ENCODE assay signal across 24 cellular contexts in the genomic region with DNA sequence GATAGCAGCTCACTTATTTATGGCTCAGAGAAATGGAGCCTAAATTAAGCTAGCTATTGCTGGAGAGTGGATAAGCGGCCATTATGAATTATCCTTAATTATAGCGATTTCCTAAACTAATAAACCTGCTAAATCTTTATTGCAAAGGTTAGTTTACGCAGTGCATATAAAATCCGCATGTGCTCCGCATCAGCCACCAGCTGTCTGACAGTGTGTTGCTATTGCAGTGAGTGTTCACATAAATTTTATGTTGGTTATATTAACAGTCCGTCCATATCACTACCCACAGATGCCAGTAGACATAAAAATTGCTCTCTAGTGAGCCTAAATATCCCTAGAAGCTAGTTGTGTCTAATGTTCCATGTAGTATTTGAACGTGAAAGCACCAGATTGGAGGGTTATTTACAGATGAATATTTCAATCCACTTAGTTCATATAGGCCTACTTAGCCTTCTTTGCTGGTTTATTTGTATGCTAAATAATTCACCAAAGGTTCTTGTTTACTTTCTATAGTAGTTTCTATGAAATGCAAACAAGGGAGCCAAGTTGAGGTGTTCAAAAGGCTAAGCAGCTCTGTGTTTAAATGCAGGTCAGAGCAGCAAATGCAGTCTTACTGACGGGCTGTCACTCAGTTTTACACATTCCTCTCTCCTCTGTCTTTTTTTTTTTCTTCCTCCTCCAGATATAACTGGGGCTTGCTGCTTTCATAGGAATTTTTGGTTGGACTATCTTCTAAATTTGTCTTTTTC.
A peak's percentile ranks its signal among the peaks of the same experiment; 100 is the strongest.
DNase-seq lines count a peak whose midpoint lies in the region; ATAC-seq, FAIRE-seq and TF ChIP-seq lines count a peak whose summit lies in the region.
"Had no signal": no experiment of that assay in that cellular context is flagged by ENCODE, and none has a peak within 500 bp of the region (broad histone marks: within the 10 kb centered on the region; RNA-seq: fewer than 3 reads in every experiment).

No MANE protein-coding gene starts in this region.

- no peaks in the 10 kb centered on the region for H3K36me3 ChIP-seq in small intestine (ENCODE audit: control insufficient read depth in 2 of 2, insufficient read depth in 2 of 2, low read length in 2 of 2)
- H3K36me3 ChIP-seq: Peyer's patch had no signal

- H3K4me1 Mint-ChIP-seq in glutamatergic neuron (ENCODE audit: low read depth, unreplicated experiment), result peaks cover 47% of the 10 kb centered on the region

- peak overlapping the region; percentile 17 for H3K4me3 Mint-ChIP-seq in glutamatergic neuron (ENCODE audit: unreplicated experiment)
- H3K4me3 Mint-ChIP-seq: CD4-positive, alpha-beta memory T cell; H9 had no signal

- peak in 2 of 3 experiments; percentile 28 to 73 for DNase-seq in NCI-H1417 (lab: John Stamatoyannopoulos, UW)
- no peak for DNase-seq in NCI-H1417 treated with DMSO at 0.1 percent for 48 hours (lab: John Stamatoyannopoulos, UW)
- DNase-seq in HEK293T (ENCODE audit: extremely low spot score), result no peak
- no peak for DNase-seq in glutamatergic neuron
- no peak for DNase-seq in small intestine
- no peak for DNase-seq in G401 (ENCODE audit: low spot score)
- DNase-seq: Calu3; CD4-positive, alpha-beta memory T cell; DND-41; H9; IMR-90; MG63; NCI-H1092; NCI-H1694 treated with DMSO at 0.1 percent for 48 hours; NCI-H2107; NCI-H2227 treated with DMSO at 0.1 percent for 48 hours; NCI-H524 treated with DMSO at 0.1 percent for 48 hours; NK-92 treated with Interleukin-12 subunit alpha and Interleukin-12 subunit beta, amount 100 ng/mL, for 24 hours; Peyer's patch had no signal

- FAIRE-seq in small intestine (lab: Jason Lieb, UNC), result no peak
- FAIRE-seq: A204.1, G401.6 had no signal

- peaks cover 16% of the 10 kb centered on the region for H3K27me3 Mint-ChIP-seq in glutamatergic neuron (ENCODE audit: unreplicated experiment)
- H3K27me3 Mint-ChIP-seq: CD4-positive, alpha-beta memory T cell had no signal

- CTCF ChIA-PET in HEK293T (lab: Yijun Ruan, JAX), result no interaction called here

- H3K27ac ChIP-seq in 22Rv1 (0 out of 2 replicates have a peak overlapping the region, but pooled peaks have one; percentile 8), small intestine (ENCODE audit: low read depth in 1 of 2, low read length in 1 of 2) (no peak overlapping the region)
- H3K27ac ChIP-seq: HL-60, Peyer's patch had no signal

- H3K27me3 ChIP-seq in small intestine (ENCODE audit: control insufficient read depth in 2 of 2, insufficient read depth in 2 of 2, low read length in 2 of 2), result no peaks in the 10 kb centered on the region
- H3K27me3 ChIP-seq: MG63, Peyer's patch had no signal

- POLR2A ChIA-PET in HEK293T (lab: Yijun Ruan, JAX), result no interaction called here

- no peak overlapping the region for H3K27ac Mint-ChIP-seq in glutamatergic neuron (ENCODE audit: unreplicated experiment)
- H3K27ac Mint-ChIP-seq: H9 had no signal

- TF ChIP-seq CTCF in 22Rv1 (IDR thresholded peaks at IDR 0.05) (no peak), glutamatergic neuron (IDR thresholded peaks at IDR 0.05; ENCODE audit: partially characterized antibody, unreplicated experiment) (no peak)

- no peaks in the 10 kb centered on the region for H3K9me3 ChIP-seq in small intestine (ENCODE audit: control insufficient read depth, low read depth)
- H3K9me3 ChIP-seq: MG63, Peyer's patch had no signal

- H3K4me3 ChIP-seq in small intestine (ENCODE audit: low read depth in 1 of 2, low read length in 2 of 2), result no peak overlapping the region
- H3K4me3 ChIP-seq: MG63, Peyer's patch had no signal

- no peaks in the 10 kb centered on the region for H3K36me3 Mint-ChIP-seq in glutamatergic neuron (ENCODE audit: unreplicated experiment)

- in situ Hi-C loops in G401 (cut with HindIII; ENCODE audit: low sequenced_read_pairs), result no loop called here

- no peaks in the 10 kb centered on the region for H3K4me1 ChIP-seq in small intestine (ENCODE audit: control insufficient read depth in 2 of 2, insufficient read depth in 1 of 2, low read depth in 1 of 2, low read length in 1 of 2)
- H3K4me1 ChIP-seq: Peyer's patch had no signal

- ATAC-seq in SK-N-SH treated with all-trans-retinoic acid at 6 μM for 48 hours, result no peak

- H3K9me3 Mint-ChIP-seq in glutamatergic neuron (ENCODE audit: unreplicated experiment), result peaks cover 14% of the 10 kb centered on the region
- H3K9me3 Mint-ChIP-seq: CD4-positive, alpha-beta memory T cell; H9 had no signal

- WGBS in small intestine, 3 donors, result 71 to 87% (median 83%) methylated on average over 8 of the region's 8 CpGs

TF ChIP-seq in HEK293T, 16 proteins besides CTCF, POLR2A, EP300 and RAD21:
- no peak for TF ChIP-seq SP1 (IDR thresholded peaks at IDR 0.05)
- TF ChIP-seq, protein P1, sequence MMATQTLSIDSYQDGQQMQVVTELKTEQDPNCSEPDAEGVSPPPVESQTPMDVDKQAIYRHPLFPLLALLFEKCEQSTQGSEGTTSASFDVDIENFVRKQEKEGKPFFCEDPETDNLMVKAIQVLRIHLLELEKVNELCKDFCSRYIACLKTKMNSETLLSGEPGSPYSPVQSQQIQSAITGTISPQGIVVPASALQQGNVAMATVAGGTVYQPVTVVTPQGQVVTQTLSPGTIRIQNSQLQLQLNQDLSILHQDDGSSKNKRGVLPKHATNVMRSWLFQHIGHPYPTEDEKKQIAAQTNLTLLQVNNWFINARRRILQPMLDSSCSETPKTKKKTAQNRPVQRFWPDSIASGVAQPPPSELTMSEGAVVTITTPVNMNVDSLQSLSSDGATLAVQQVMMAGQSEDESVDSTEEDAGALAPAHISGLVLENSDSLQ (IDR thresholded peaks at IDR 0.05), result peak; percentile 83

TF ChIP-seq in SK-N-SH treated with all-trans-retinoic acid at 6 μM for 48 hours, 23 proteins besides CTCF, POLR2A, EP300 and RAD21 (continues in another document):
- TF ChIP-seq ZFP30 (CRISPR knock-in tag; IDR thresholded peaks at IDR 0.05) (no peak), ZFP3 (CRISPR knock-in tag; IDR thresholded peaks at IDR 0.05) (no peak), ZNF8 (CRISPR knock-in tag; IDR thresholded peaks at IDR 0.05) (no peak), ESRRG (CRISPR knock-in tag; IDR thresholded peaks at IDR 0.05) (no peak), ZNF565 (CRISPR knock-in tag; conservative IDR thresholded peaks at IDR 0.05; ENCODE audit: low read depth) (no peak), ISL1 (CRISPR knock-in tag; IDR thresholded peaks at IDR 0.05) (no peak), TOX (CRISPR knock-in tag; IDR thresholded peaks at IDR 0.05; ENCODE audit: borderline replicate concordance) (no peak), ZNF70 (CRISPR knock-in tag; IDR thresholded peaks at IDR 0.05) (no peak), BACH2 (CRISPR knock-in tag; IDR thresholded peaks at IDR 0.05; ENCODE audit: borderline replicate concordance) (no peak)
- TF ChIP-seq, protein P2, sequence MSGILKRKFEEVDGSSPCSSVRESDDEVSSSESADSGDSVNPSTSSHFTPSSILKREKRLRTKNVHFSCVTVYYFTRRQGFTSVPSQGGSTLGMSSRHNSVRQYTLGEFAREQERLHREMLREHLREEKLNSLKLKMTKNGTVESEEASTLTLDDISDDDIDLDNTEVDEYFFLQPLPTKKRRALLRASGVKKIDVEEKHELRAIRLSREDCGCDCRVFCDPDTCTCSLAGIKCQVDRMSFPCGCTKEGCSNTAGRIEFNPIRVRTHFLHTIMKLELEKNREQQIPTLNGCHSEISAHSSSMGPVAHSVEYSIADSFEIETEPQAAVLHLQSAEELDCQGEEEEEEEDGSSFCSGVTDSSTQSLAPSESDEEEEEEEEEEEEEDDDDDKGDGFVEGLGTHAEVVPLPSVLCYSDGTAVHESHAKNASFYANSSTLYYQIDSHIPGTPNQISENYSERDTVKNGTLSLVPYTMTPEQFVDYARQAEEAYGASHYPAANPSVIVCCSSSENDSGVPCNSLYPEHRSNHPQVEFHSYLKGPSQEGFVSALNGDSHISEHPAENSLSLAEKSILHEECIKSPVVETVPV (CRISPR knock-in tag; IDR thresholded peaks at IDR 0.05), result no peak
- TF ChIP-seq, protein P3, sequence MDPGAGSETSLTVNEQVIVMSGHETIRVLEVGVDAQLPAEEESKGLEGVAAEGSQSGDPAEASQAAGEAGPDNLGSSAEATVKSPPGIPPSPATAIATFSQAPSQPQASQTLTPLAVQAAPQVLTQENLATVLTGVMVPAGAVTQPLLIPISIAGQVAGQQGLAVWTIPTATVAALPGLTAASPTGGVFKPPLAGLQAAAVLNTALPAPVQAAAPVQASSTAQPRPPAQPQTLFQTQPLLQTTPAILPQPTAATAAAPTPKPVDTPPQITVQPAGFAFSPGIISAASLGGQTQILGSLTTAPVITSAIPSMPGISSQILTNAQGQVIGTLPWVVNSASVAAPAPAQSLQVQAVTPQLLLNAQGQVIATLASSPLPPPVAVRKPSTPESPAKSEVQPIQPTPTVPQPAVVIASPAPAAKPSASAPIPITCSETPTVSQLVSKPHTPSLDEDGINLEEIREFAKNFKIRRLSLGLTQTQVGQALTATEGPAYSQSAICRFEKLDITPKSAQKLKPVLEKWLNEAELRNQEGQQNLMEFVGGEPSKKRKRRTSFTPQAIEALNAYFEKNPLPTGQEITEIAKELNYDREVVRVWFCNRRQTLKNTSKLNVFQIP (CRISPR knock-in tag; IDR thresholded peaks at IDR 0.05; ENCODE audit: borderline replicate concordance, low read depth), result no peak
- TF ChIP-seq, protein P4, sequence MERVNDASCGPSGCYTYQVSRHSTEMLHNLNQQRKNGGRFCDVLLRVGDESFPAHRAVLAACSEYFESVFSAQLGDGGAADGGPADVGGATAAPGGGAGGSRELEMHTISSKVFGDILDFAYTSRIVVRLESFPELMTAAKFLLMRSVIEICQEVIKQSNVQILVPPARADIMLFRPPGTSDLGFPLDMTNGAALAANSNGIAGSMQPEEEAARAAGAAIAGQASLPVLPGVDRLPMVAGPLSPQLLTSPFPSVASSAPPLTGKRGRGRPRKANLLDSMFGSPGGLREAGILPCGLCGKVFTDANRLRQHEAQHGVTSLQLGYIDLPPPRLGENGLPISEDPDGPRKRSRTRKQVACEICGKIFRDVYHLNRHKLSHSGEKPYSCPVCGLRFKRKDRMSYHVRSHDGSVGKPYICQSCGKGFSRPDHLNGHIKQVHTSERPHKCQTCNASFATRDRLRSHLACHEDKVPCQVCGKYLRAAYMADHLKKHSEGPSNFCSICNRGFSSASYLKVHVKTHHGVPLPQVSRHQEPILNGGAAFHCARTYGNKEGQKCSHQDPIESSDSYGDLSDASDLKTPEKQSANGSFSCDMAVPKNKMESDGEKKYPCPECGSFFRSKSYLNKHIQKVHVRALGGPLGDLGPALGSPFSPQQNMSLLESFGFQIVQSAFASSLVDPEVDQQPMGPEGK (CRISPR knock-in tag; IDR thresholded peaks at IDR 0.05; ENCODE audit: borderline replicate concordance), result no peak

Comparison
In these comparisons a context has a peak if more than half of its experiments do, and no peak if none do; other contexts are left out.
1. DNase-seq: peak in NCI-H1417 (2 of 3); none in NCI-H1417 treated with DMSO at 0.1 percent for 48 hours (single experiment), HEK293T (single experiment), glutamatergic neuron (single experiment), small intestine (single experiment) and G401 (single experiment).